Comparison of ENCODE assay signal across 1 cellular context in the genomic region with DNA sequence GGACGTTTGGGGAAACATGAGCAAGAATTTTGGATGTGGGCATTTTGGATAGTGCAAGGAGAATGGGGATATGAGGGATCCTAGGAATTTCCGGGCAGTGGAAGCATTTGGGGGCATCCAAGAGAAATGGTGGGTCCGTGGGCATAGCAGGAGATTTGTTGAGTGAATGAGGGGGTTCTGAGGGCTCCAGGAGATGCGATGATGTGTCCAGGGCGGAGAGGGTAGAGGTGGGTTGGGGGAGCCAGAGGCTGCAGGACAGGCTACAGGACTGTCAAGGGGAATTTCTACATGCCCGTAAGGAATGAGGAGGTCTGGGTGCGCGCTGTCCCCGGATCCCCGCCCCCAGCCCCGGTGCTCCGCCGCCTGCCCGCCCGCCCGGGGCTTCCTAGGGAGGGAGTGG.
A peak's percentile ranks its signal among the peaks of the same experiment; 100 is the strongest.
TF ChIP-seq lines count a peak whose summit lies in the region.

No MANE protein-coding gene starts in this region.

TF ChIP-seq in HepG2, 621 proteins besides CTCF, POLR2A, EP300 and RAD21:
- TF ChIP-seq ZNF350 (CRISPR knock-in tag; IDR thresholded peaks at IDR 0.05; ENCODE audit: borderline replicate concordance, low read depth) (0 out of 2 replicates have a peak, but pooled peaks have one; percentile 7), PRMT3 (CRISPR knock-in tag; IDR thresholded peaks at IDR 0.05; ENCODE audit: borderline replicate concordance, low read depth) (0 out of 2 replicates have a peak, but pooled peaks have one; percentile 3), DMAP1 (CRISPR knock-in tag; IDR thresholded peaks at IDR 0.05) (0 out of 2 replicates have a peak, but pooled peaks have one; percentile 5), ATRX (CRISPR knock-in tag; IDR thresholded peaks at IDR 0.05; ENCODE audit: borderline replicate concordance) (no peak)
TF ChIP-seq in HepG2: peak in this region for 3.
